Comparison of ENCODE assay signal across 8 cellular contexts in the genomic region with DNA sequence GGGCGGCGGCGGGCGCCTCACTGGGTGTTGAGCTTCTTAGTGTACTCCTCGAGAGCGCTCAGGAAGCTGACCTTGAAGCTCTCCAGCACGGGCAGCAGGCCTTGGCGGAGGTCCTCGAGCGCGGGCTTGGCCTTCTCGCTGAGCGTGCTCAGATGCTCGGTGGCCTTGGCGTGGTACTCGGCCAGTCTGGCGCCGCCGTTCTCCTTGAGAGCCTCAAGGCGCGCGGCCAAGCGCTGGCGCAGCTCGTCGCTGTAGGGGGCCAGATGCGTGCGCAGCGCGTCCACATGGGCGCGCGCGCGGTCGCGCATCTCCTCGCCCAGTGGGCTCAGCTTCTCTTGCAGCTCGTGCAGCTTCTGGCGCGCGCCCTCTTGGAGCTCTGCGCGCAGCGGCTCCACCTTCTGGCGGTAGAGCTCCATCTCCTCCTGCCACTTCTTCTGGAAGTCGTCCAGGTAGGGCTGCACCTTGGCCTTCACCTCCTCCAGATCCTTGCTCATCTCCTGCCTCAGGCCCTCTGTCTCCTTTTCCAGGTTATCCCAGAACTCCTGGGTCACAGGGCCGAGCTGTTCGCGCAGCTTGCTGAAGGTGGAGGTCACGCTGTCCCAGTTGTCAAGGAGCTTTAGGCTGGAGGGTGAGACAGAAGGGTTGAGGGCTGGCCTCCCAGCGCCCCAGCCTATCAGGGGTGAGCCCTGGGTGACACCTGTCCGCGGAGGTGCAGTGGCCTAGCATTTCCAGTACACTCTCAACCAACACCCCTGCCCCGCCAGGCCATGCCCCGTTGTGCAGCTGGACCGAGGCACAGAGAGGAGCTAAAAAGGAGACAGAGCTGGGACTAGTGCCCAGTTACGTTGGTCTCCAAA. TPM values are rescaled to one million over a fixed set of nuclear protein-coding genes. Genes with fewer than 3 reads are reported as not detected.
DNase-seq lines count a peak whose midpoint lies in the region; ATAC-seq and TF ChIP-seq lines count a peak whose summit lies in the region.

No MANE protein-coding gene starts in this region.

- H3K27me3 Mint-ChIP-seq in nephron (ENCODE audit: low read depth), result peaks cover 11% of the 10 kb centered on the region

- peak overlapping the region; percentile 81 to 87 (median 82) for H3K27ac Mint-ChIP-seq in nephron

- no peaks in the 10 kb centered on the region for H3K27me3 ChIP-seq in Peyer's patch

- peak; percentile 77 for ATAC-seq in GM21576 (IDR thresholded peaks at IDR 0.05; ENCODE audit: unreplicated experiment)
- ATAC-seq in stimulated activated naive CD8-positive, alpha-beta T cell treated with anti-CD3 and anti-CD28 coated beads, Interleukin-15, Interleukin-2, amounts not matched to agents 100 U/mL and 50 U/mL, for 24 hours, result peak; percentile 90

- DNase-seq in DMS53 (lab: John Stamatoyannopoulos, UW) (peak; percentile 92), KG1 (lab: John Stamatoyannopoulos, UW) (peak; percentile 80), Peyer's patch (peak; percentile 68 to 93 (median 91)), fibroblast of the conjunctiva (ENCODE audit: low read depth) (peak; percentile 93)
- peak; percentile 62 for DNase-seq in activated T-helper 9 cell treated with anti-CD3 and anti-CD28 coated beads, Interleukin-2, amount 50 U/mL, for 16 hours (ENCODE audit: low read depth)
- DNase-seq in stimulated activated naive CD8-positive, alpha-beta T cell treated with anti-CD3 and anti-CD28 coated beads, Interleukin-15, Interleukin-2, amounts not matched to agents 100 U/mL and 50 U/mL, for 24 hours, result peak; percentile 83

- no peaks in the 10 kb centered on the region for H3K36me3 Mint-ChIP-seq in nephron (ENCODE audit: low read depth)

- H3K9me3 ChIP-seq in Peyer's patch, result no peaks in the 10 kb centered on the region

- H3K9me3 Mint-ChIP-seq in nephron, result no peaks in the 10 kb centered on the region

- TF ChIP-seq CTCF in Peyer's patch (IDR thresholded peaks at IDR 0.05), result peak in 4 of 6 experiments; percentile 55 to 90 (median 79)
- peak; percentile 45 to 72 (median 67) for TF ChIP-seq CTCF in nephron (IDR thresholded peaks at IDR 0.05; ENCODE audit: unreplicated experiment in 3 of 3)

- H3K27ac ChIP-seq in Peyer's patch, result peak overlapping the region; percentile 45 to 82 (median 68)

- peaks cover 0 to 21% (median 6%) of the 10 kb centered on the region in 4 donors for H3K4me1 ChIP-seq in Peyer's patch

- H3K4me1 Mint-ChIP-seq in nephron, result peaks cover 21% of the 10 kb centered on the region

- H3K4me3 ChIP-seq in Peyer's patch, result peak overlapping the region; percentile 29 to 51 (median 45)

- TF ChIP-seq POLR2A in Peyer's patch (IDR thresholded peaks at IDR 0.05), result peak in 1 of 2 donors; percentile 7

- H3K36me3 ChIP-seq in Peyer's patch, result no peaks in the 10 kb centered on the region

- H3K4me3 Mint-ChIP-seq in nephron, result peak overlapping the region; percentile 61 to 74 (median 74)

RNA-seq across cellular contexts. Expression of a gene that starts 1.4 kb away (rescaled TPM):
- 1,000 to 10,000 TPM in 3 of 4 donors, 10 to 100 TPM in 1; 42.9 to 6,445 (median 3,046) TPM for total RNA-seq in Peyer's patch

RNA-seq across cellular contexts. Expression of a gene that starts 6.3 kb away (rescaled TPM):
- over 10,000 TPM in 1 of 4 donors, 1,000 to 10,000 TPM in 2, 100 to 1,000 TPM in 1; 276 to 11,857 (median 5,024) TPM for total RNA-seq in Peyer's patch

RNA-seq across cellular contexts. Expression of a gene that starts 12.9 kb away (rescaled TPM):
- total RNA-seq in Peyer's patch, result over 10,000 TPM in 1 of 4 donors, 1,000 to 10,000 TPM in 2, 100 to 1,000 TPM in 1; 107 to 10,211 (median 6,146) TPM

RNA-seq across cellular contexts. Expression of a gene that starts 44.3 kb away (rescaled TPM):
- 1 to 10 TPM in 2 of 4 donors, not detected in 2; 2.8 to 3.2 TPM for total RNA-seq in Peyer's patch

RNA-seq across cellular contexts. Expression of a gene that starts 48.2 kb away (rescaled TPM):
- 10 to 100 TPM; 17.0 to 52.6 (median 32.5) TPM for total RNA-seq in Peyer's patch

Comparison
In these comparisons a context has a peak if more than half of its experiments do, and no peak if none do; other contexts are left out.
1. Peak in every context shown above with its lines: DNase-seq, ATAC-seq, H3K4me3 ChIP-seq and H3K27ac ChIP-seq.